In the genomic region with DNA sequence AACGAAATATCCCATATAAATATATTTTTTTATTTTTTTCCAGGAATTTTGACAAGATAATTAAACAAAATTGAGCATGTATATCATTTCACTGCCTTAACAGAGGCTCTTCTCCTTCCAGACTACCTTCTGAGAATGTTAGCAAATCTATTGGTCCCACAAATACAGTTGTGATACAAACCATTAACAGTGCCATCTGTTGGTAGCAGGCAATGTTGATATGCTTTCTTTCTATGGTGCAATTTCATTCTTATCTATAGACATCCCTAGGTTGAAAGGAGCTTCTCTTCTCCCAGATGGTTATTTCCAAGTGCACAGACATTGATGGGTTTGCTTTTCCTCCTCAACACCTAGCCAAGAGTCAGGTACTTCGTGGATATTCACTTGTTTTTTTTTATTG, we compare ENCODE assay signal across 8 cellular contexts.
DNase-seq lines count a peak whose midpoint lies in the region; ATAC-seq and TF ChIP-seq lines count a peak whose summit lies in the region.

No MANE protein-coding gene starts in this region.

- DNase-seq in AG08395 (ENCODE audit: low spot score) = peak; percentile 7
- peak; percentile 15 for DNase-seq in Jurkat, Clone E6-1 (ENCODE audit: low read depth, low spot score)
- DNase-seq in WTC11 (ENCODE audit: low spot score) = no peak
- DNase-seq in osteocyte (ENCODE audit: extremely low spot score, unreplicated experiment) = no peak
- DNase-seq in MG63 = no peak
- no peak for DNase-seq in upper lobe of left lung
- DNase-seq in activated naive CD4-positive, alpha-beta T cell treated with anti-CD3 and anti-CD28 coated beads, Interleukin-2, amount 50 U/mL, for 16 hours = no peak

- H3K27ac Mint-ChIP-seq in WTC11 = no peak overlapping the region
- H3K27ac Mint-ChIP-seq in osteocyte (ENCODE audit: unreplicated experiment) = no peak overlapping the region

- no peak for TF ChIP-seq POLR2A in upper lobe of left lung (IDR thresholded peaks at IDR 0.05)

- H3K27me3 ChIP-seq in MG63 = no peaks in the 10 kb centered on the region
- H3K27me3 ChIP-seq in upper lobe of left lung = no peaks in the 10 kb centered on the region

- POLR2A ChIA-PET in WTC11 (lab: Charles Lee) = no interaction called here

- H3K4me1 Mint-ChIP-seq in WTC11 (peaks cover 21% of the 10 kb centered on the region), osteocyte (ENCODE audit: unreplicated experiment) (no peaks in the 10 kb centered on the region)

- no peak overlapping the region for H3K4me3 ChIP-seq in Jurkat, Clone E6-1 (ENCODE audit: low read length)
- H3K4me3 ChIP-seq in MG63 = no peak overlapping the region
- no peak overlapping the region for H3K4me3 ChIP-seq in upper lobe of left lung

- no peak for TF ChIP-seq EP300 in upper lobe of left lung (IDR thresholded peaks at IDR 0.05)

- no peaks in the 10 kb centered on the region for H3K4me1 ChIP-seq in upper lobe of left lung

- H3K9me3 Mint-ChIP-seq in WTC11 (peaks cover 26% of the 10 kb centered on the region), osteocyte (ENCODE audit: unreplicated experiment) (no peaks in the 10 kb centered on the region)

- H3K27me3 Mint-ChIP-seq in WTC11 (ENCODE audit: low read depth) = 0 out of 2 replicates have a peak, but pooled peaks cover 3% of the 10 kb centered on the region
- peaks cover 27% of the 10 kb centered on the region for H3K27me3 Mint-ChIP-seq in osteocyte (ENCODE audit: unreplicated experiment)

- CTCF ChIA-PET in WTC11 (lab: Charles Lee) = interaction anchor here (0.5 to 2.6 kb wide), 10 partner anchors 14 to 129 kb away, joined by 3 to 9 read pairs (median 4); no protein-coding TSS in a partner anchor

- H3K36me3 ChIP-seq in MG63 = no peaks in the 10 kb centered on the region
- H3K36me3 ChIP-seq in upper lobe of left lung = no peaks in the 10 kb centered on the region

- ATAC-seq in GM18868 (IDR thresholded peaks at IDR 0.05; ENCODE audit: unreplicated experiment) (peak; percentile 82), WTC11 (peak; percentile 88), upper lobe of left lung (ENCODE audit: low FRiP score in 2 of 2) (no peak)

- H3K4me3 Mint-ChIP-seq in WTC11 = no peak overlapping the region
- no peak overlapping the region for H3K4me3 Mint-ChIP-seq in osteocyte (ENCODE audit: unreplicated experiment)

- H3K36me3 Mint-ChIP-seq in WTC11 = peaks cover 23% of the 10 kb centered on the region
- H3K36me3 Mint-ChIP-seq in osteocyte (ENCODE audit: unreplicated experiment) = no peaks in the 10 kb centered on the region

- 38 to 49% methylated on average over 2 of the region's 2 CpGs for WGBS in upper lobe of left lung, 2 donors

- H3K9me3 ChIP-seq in MG63 = no peaks in the 10 kb centered on the region
- H3K9me3 ChIP-seq in upper lobe of left lung = no peaks in the 10 kb centered on the region

- TF ChIP-seq CTCF in WTC11 (IDR thresholded peaks at IDR 0.05) (peak; percentile 24; the same call in 1 of the 2 replicates), osteocyte (IDR thresholded peaks at IDR 0.05) (peak; percentile 61), upper lobe of left lung (IDR thresholded peaks at IDR 0.05) (peak in 1 of 6 experiments; percentile 13)

- no peak overlapping the region for H3K27ac ChIP-seq in upper lobe of left lung

TF ChIP-seq in WTC11, 78 proteins besides CTCF, POLR2A, EP300 and RAD21:
- no peak for TF ChIP-seq ZNF263 (CRISPR knock-in tag; IDR thresholded peaks at IDR 0.05; ENCODE audit: low read depth)

Comparison
In these comparisons a context has a peak if more than half of its experiments do, and no peak if none do; other contexts are left out.
1. DNase-seq: peak in AG08395 (single experiment) and Jurkat, Clone E6-1 (single experiment); none in WTC11 (single experiment), osteocyte (single experiment), MG63 (single experiment), upper lobe of left lung (0 of 2) and activated naive CD4-positive, alpha-beta T cell treated with anti-CD3 and anti-CD28 coated beads, Interleukin-2, amount 50 U/mL, for 16 hours (single experiment).
2. ATAC-seq: peak in GM18868 (single experiment) and WTC11 (single experiment); none in upper lobe of left lung (0 of 2).